18 cellular contexts compared by ENCODE assay signal in genomic region chr15:87686308-87686707, GRCh38.
A peak's percentile ranks its signal among the peaks of the same experiment; 100 is the strongest.
DNase-seq lines count a peak whose midpoint lies in the region; ATAC-seq and TF ChIP-seq lines count a peak whose summit lies in the region.
"Had no signal": no experiment of that assay in that cellular context is flagged by ENCODE, and none has a peak within 500 bp of the region (broad histone marks: within the 10 kb centered on the region; RNA-seq: fewer than 3 reads in every experiment).

No MANE protein-coding gene starts in this region.

- peaks cover 9% of the 10 kb centered on the region for H3K9me2 ChIP-seq in GM23338 (ENCODE audit: insufficient read depth)

- H3K9me3 Mint-ChIP-seq in GM23338 = peaks cover 4% of the 10 kb centered on the region; the same call in 1 of the 3 replicates
- H3K9me3 Mint-ChIP-seq in glutamatergic neuron (ENCODE audit: unreplicated experiment) = peaks cover 1% of the 10 kb centered on the region

- H3K4me1 Mint-ChIP-seq in GM23338 (no peaks in the 10 kb centered on the region), glutamatergic neuron (ENCODE audit: low read depth, unreplicated experiment) (peaks cover 8% of the 10 kb centered on the region)
- H3K4me1 Mint-ChIP-seq: B cell had no signal

- no peaks in the 10 kb centered on the region for H3K36me3 Mint-ChIP-seq in GM23338 (ENCODE audit: low read depth)
- H3K36me3 Mint-ChIP-seq in glutamatergic neuron (ENCODE audit: unreplicated experiment) = no peaks in the 10 kb centered on the region
- H3K36me3 Mint-ChIP-seq: CD8-positive, alpha-beta T cell had no signal

- no peak for ATAC-seq in GM23338
- no peak for ATAC-seq in HG03039 (IDR thresholded peaks at IDR 0.05; ENCODE audit: unreplicated experiment)
- ATAC-seq: CD8-positive, alpha-beta T cell; GM12878 had no signal

- no peaks in the 10 kb centered on the region for H3K27me3 ChIP-seq in GM23338 (ENCODE audit: insufficient read depth)
- H3K27me3 ChIP-seq: BLaER1 treated with 17β-estradiol and CSF1 and Interleukin-3, amounts not matched to agents 10 nM and 100 nM had no signal

- no peak overlapping the region for H3K4me3 Mint-ChIP-seq in GM23338
- no peak overlapping the region for H3K4me3 Mint-ChIP-seq in glutamatergic neuron (ENCODE audit: unreplicated experiment)
- H3K4me3 Mint-ChIP-seq: B cell; CD8-positive, alpha-beta T cell had no signal

- H3K27ac Mint-ChIP-seq in GM23338 = no peak overlapping the region
- H3K27ac Mint-ChIP-seq in glutamatergic neuron (ENCODE audit: unreplicated experiment) = no peak overlapping the region
- H3K27ac Mint-ChIP-seq: B cell; CD8-positive, alpha-beta T cell had no signal

- H2AFZ ChIP-seq in GM23338 = 0 out of 2 replicates have a peak overlapping the region, but pooled peaks have one; percentile 10

- H3K27me3 Mint-ChIP-seq in GM23338 (ENCODE audit: insufficient read depth, low read depth, poor library complexity) (no peaks in the 10 kb centered on the region), glutamatergic neuron (ENCODE audit: unreplicated experiment) (no peaks in the 10 kb centered on the region)
- H3K27me3 Mint-ChIP-seq: B cell had no signal

- H3F3A ChIP-seq in GM23338 (replicated peaks; ENCODE audit: low read depth) = no peaks in the 10 kb centered on the region

- no peaks in the 10 kb centered on the region for H3K36me3 ChIP-seq in GM23338 (ENCODE audit: insufficient read depth)
- H3K36me3 ChIP-seq: BLaER1 treated with 17β-estradiol and CSF1 and Interleukin-3, amounts not matched to agents 10 nM and 100 nM had no signal

- no peaks in the 10 kb centered on the region for H3K79me2 ChIP-seq in GM23338 (replicated peaks; ENCODE audit: insufficient read depth)

- no peak overlapping the region for H3K4me2 ChIP-seq in GM23338
- H3K4me2 ChIP-seq: BLaER1 treated with 17β-estradiol and CSF1 and Interleukin-3, amounts not matched to agents 10 nM and 100 nM had no signal

- DNase-seq in COLO668 (lab: John Stamatoyannopoulos, UW; ENCODE audit: unreplicated experiment) = peak; percentile 28
- no peak for DNase-seq in GM23338 (ENCODE audit: low spot score)
- DNase-seq in NCI-H748 treated with DMSO at 0.1 percent for 48 hours (lab: John Stamatoyannopoulos, UW) = peak; percentile 82
- DNase-seq in glutamatergic neuron = no peak
- DNase-seq in NCI-H226 = no peak
- no peak for DNase-seq in kidney tubule cell (ENCODE audit: low spot score)
- DNase-seq: CD8-positive, alpha-beta T cell; COR-L47; DMS53; DND-41; EL; HCEC 1CT; IMR-90; KBM-7 had no signal

- H3K4me3 ChIP-seq in GM23338 = no peak overlapping the region
- H3K4me3 ChIP-seq: BLaER1 treated with 17β-estradiol and CSF1 and Interleukin-3, amounts not matched to agents 10 nM and 100 nM; GM12878 had no signal

- no peaks in the 10 kb centered on the region for H3K4me1 ChIP-seq in GM23338 (ENCODE audit: insufficient read depth)

- H3K27ac ChIP-seq in GM23338 (ENCODE audit: low read depth) = no peak overlapping the region
- H3K27ac ChIP-seq: BLaER1 treated with 17β-estradiol and CSF1 and Interleukin-3, amounts not matched to agents 10 nM and 100 nM had no signal

- no peak for TF ChIP-seq CTCF in GM23338 (conservative IDR thresholded peaks at IDR 0.05; ENCODE audit: low read depth in 2 of 2)
- TF ChIP-seq CTCF in glutamatergic neuron (IDR thresholded peaks at IDR 0.05; ENCODE audit: partially characterized antibody, unreplicated experiment) = peak; percentile 5

- H4K20me1 ChIP-seq in GM23338 (replicated peaks; ENCODE audit: insufficient read depth) = no peaks in the 10 kb centered on the region
- H4K20me1 ChIP-seq: BLaER1 treated with 17β-estradiol and CSF1 and Interleukin-3, amounts not matched to agents 10 nM and 100 nM had no signal

TF ChIP-seq in GM23338, 12 proteins besides CTCF, POLR2A, EP300 and RAD21 (continues in another document):
- TF ChIP-seq JUNB (IDR thresholded peaks at IDR 0.05; ENCODE audit: unreplicated experiment) (no peak), EZH2 (IDR thresholded peaks at IDR 0.05; ENCODE audit: low read depth, unreplicated experiment) (no peak), POLR2AphosphoS5 (IDR thresholded peaks at IDR 0.05; ENCODE audit: low read depth) (no peak), ZNF331 (CRISPR knock-in tag; IDR thresholded peaks at IDR 0.05; ENCODE audit: low read depth) (no peak), CREB1 (CRISPR knock-in tag; IDR thresholded peaks at IDR 0.05; ENCODE audit: low read depth) (no peak), ZNF114 (CRISPR knock-in tag; IDR thresholded peaks at IDR 0.05) (no peak), NANOG (IDR thresholded peaks at IDR 0.05; ENCODE audit: borderline replicate concordance) (no peak)
- TF ChIP-seq, protein P1, sequence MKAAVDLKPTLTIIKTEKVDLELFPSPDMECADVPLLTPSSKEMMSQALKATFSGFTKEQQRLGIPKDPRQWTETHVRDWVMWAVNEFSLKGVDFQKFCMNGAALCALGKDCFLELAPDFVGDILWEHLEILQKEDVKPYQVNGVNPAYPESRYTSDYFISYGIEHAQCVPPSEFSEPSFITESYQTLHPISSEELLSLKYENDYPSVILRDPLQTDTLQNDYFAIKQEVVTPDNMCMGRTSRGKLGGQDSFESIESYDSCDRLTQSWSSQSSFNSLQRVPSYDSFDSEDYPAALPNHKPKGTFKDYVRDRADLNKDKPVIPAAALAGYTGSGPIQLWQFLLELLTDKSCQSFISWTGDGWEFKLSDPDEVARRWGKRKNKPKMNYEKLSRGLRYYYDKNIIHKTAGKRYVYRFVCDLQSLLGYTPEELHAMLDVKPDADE (IDR thresholded peaks at IDR 0.05) = no peak
- TF ChIP-seq, protein P2, sequence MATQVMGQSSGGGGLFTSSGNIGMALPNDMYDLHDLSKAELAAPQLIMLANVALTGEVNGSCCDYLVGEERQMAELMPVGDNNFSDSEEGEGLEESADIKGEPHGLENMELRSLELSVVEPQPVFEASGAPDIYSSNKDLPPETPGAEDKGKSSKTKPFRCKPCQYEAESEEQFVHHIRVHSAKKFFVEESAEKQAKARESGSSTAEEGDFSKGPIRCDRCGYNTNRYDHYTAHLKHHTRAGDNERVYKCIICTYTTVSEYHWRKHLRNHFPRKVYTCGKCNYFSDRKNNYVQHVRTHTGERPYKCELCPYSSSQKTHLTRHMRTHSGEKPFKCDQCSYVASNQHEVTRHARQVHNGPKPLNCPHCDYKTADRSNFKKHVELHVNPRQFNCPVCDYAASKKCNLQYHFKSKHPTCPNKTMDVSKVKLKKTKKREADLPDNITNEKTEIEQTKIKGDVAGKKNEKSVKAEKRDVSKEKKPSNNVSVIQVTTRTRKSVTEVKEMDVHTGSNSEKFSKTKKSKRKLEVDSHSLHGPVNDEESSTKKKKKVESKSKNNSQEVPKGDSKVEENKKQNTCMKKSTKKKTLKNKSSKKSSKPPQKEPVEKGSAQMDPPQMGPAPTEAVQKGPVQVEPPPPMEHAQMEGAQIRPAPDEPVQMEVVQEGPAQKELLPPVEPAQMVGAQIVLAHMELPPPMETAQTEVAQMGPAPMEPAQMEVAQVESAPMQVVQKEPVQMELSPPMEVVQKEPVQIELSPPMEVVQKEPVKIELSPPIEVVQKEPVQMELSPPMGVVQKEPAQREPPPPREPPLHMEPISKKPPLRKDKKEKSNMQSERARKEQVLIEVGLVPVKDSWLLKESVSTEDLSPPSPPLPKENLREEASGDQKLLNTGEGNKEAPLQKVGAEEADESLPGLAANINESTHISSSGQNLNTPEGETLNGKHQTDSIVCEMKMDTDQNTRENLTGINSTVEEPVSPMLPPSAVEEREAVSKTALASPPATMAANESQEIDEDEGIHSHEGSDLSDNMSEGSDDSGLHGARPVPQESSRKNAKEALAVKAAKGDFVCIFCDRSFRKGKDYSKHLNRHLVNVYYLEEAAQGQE (IDR thresholded peaks at IDR 0.05; ENCODE audit: unreplicated experiment) = no peak

Comparison
In these comparisons a context has a peak if more than half of its experiments do, and no peak if none do; other contexts are left out.
1. DNase-seq: peak in COLO668 (single experiment) and NCI-H748 treated with DMSO at 0.1 percent for 48 hours (single experiment); none in GM23338 (single experiment), glutamatergic neuron (single experiment), NCI-H226 (single experiment) and kidney tubule cell (single experiment).